8 cellular contexts compared by ENCODE assay signal in genomic region chr1:85201340-85202091, GRCh38. TPM values are rescaled to one million over a fixed set of nuclear protein-coding genes. Genes with fewer than 3 reads are reported as not detected.
DNase-seq lines count a peak whose midpoint lies in the region; FAIRE-seq and TF ChIP-seq lines count a peak whose summit lies in the region.

No MANE protein-coding gene starts in this region.

- no peaks in the 10 kb centered on the region for H3K36me3 Mint-ChIP-seq in chondrocyte (ENCODE audit: low read depth)

- H3K27me3 ChIP-seq in GM06990 (replicated peaks; ENCODE audit: control insufficient read depth, insufficient read depth, low read length) (no peaks in the 10 kb centered on the region), layer of hippocampus (ENCODE audit: control insufficient read depth, insufficient read depth, low read length) (no peaks in the 10 kb centered on the region)

- no peak; the same call in 1 of the 2 replicates for TF ChIP-seq POLR2A in H54 (IDR thresholded peaks at IDR 0.05; ENCODE audit: low read depth, low read length)

- H3K36me3 ChIP-seq in GM06990 (ENCODE audit: control insufficient read depth, insufficient read depth, low read length), result no peaks in the 10 kb centered on the region

- FAIRE-seq in H54 (lab: Jason Lieb, UNC), result no peak

- peak overlapping the region; percentile 96 for H3K27ac Mint-ChIP-seq in chondrocyte (ENCODE audit: unreplicated experiment)

- peak overlapping the region; percentile 82 for H3K4me3 ChIP-seq in GM06990 (replicated peaks; ENCODE audit: low read depth, low read length)
- H3K4me3 ChIP-seq in LNCaP clone FGC (ENCODE audit: low read depth, low read length), result peak overlapping the region; percentile 53

- peak overlapping the region; percentile 71 for H3K27ac ChIP-seq in layer of hippocampus (ENCODE audit: low read depth, low read length)

- no peak for TF ChIP-seq CTCF in GM06990 (IDR thresholded peaks at IDR 0.05; ENCODE audit: insufficient read depth, low read length, poor library complexity, severe bottlenecking)
- no peak for TF ChIP-seq CTCF in LNCaP clone FGC (IDR thresholded peaks at IDR 0.05; ENCODE audit: control insufficient read depth, extremely low read depth, insufficient read depth)
- peak; percentile 31 for TF ChIP-seq CTCF in chondrocyte (IDR thresholded peaks at IDR 0.05)

- DNase-seq in GM06990 (ENCODE audit: extremely low read depth, insufficient read length), result peak; percentile 69
- DNase-seq in H54 (ENCODE audit: insufficient read length, low spot score), result peak; percentile 65
- no peak for DNase-seq in LNCaP clone FGC (ENCODE audit: low read depth)
- DNase-seq in activated CD4-positive, CD25-positive, alpha-beta regulatory T cell treated with anti-CD3 and anti-CD28 coated beads, Interleukin-2, amount 50 U/mL, for 72 hours, result peak; percentile 61
- DNase-seq in chondrocyte (ENCODE audit: low spot score), result peak; percentile 88
- peak; percentile 53 for DNase-seq in stimulated activated CD4-positive, alpha-beta T cell treated with anti-CD3 and anti-CD28 coated beads, Interleukin-1b, Interleukin-23, amount 100 ng/mL, for 48 hours
- no peak for DNase-seq in AML-193 (lab: John Stamatoyannopoulos, UW)

- H3K4me3 Mint-ChIP-seq in chondrocyte (ENCODE audit: unreplicated experiment), result peak overlapping the region; percentile 95

- peaks cover 65% of the 10 kb centered on the region for H3K4me1 Mint-ChIP-seq in chondrocyte (ENCODE audit: low read depth)

- no peaks in the 10 kb centered on the region for H3K27me3 Mint-ChIP-seq in chondrocyte (ENCODE audit: low read depth)

- no peaks in the 10 kb centered on the region for H3K9me3 Mint-ChIP-seq in chondrocyte (ENCODE audit: low read depth)

RNA-seq across cellular contexts. Expression of gene SYDE2, which starts 0.7 kb away (rescaled TPM):
- 13.1 to 17.8 TPM (median 13.4 TPM) in 3 replicates for total RNA-seq in chondrocyte

RNA-seq across cellular contexts. Expression of gene C1orf52, which starts 57.9 kb away (rescaled TPM):
- total RNA-seq in chondrocyte, result 27.1 to 31.3 TPM (median 28.0 TPM) in 3 replicates

Comparison
In these comparisons a context has a peak if more than half of its experiments do, and no peak if none do; other contexts are left out.
1. DNase-seq: peak in GM06990 (single experiment), H54 (single experiment), activated CD4-positive, CD25-positive, alpha-beta regulatory T cell treated with anti-CD3 and anti-CD28 coated beads, Interleukin-2, amount 50 U/mL, for 72 hours (single experiment), chondrocyte (single experiment) and stimulated activated CD4-positive, alpha-beta T cell treated with anti-CD3 and anti-CD28 coated beads, Interleukin-1b, Interleukin-23, amount 100 ng/mL, for 48 hours (single experiment); none in LNCaP clone FGC (single experiment) and AML-193 (0 of 2).